8 cellular contexts compared by ENCODE assay signal in the genomic region with DNA sequence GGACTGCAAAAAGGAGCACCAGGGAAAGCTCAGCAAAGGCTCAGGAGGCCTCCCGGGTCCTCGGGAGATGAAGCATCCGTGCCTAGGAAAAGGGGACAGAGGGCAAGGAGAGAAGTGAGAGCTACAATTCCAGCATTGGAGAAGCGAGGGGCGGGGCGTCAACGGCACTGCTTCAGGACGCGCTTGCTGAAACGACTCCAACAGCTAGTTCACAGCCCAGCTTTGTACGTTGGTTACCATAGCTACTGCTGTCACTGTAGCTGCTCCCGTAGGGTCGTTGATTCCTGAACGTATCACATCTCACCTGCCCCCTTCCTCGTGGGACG.
A peak's percentile ranks its signal among the peaks of the same experiment; 100 is the strongest.
DNase-seq lines count a peak whose midpoint lies in the region; ATAC-seq, FAIRE-seq and TF ChIP-seq lines count a peak whose summit lies in the region.

No MANE protein-coding gene starts in this region.

- H3K27me3 Mint-ChIP-seq in Caco-2 (ENCODE audit: insufficient read depth, unreplicated experiment) (peaks cover 14% of the 10 kb centered on the region), neural crest cell (ENCODE audit: low read depth) (peaks cover 45% of the 10 kb centered on the region)

- no peak for ATAC-seq in HG03457 (IDR thresholded peaks at IDR 0.05; ENCODE audit: unreplicated experiment)

- H3K27me3 ChIP-seq in Caco-2 (replicated peaks; ENCODE audit: control insufficient read depth, insufficient read depth, low read length): no peaks in the 10 kb centered on the region

- H3K27ac Mint-ChIP-seq in Caco-2 (ENCODE audit: unreplicated experiment) (peak overlapping the region; percentile 85), neural crest cell (ENCODE audit: unreplicated experiment) (peak overlapping the region; percentile 72)

- peak overlapping the region; percentile 43 for H3K4me3 ChIP-seq in Caco-2 (ENCODE audit: low read depth, low read length)

- no peaks in the 10 kb centered on the region for H3K36me3 ChIP-seq in Caco-2 (ENCODE audit: control insufficient read depth, insufficient read depth, low read length)

- no TSS peak for BruUV-seq in Caco-2 (replicated peaks; lab: Mats Ljungman, UMichigan)

- H3K4me1 ChIP-seq in Caco-2: no peaks in the 10 kb centered on the region

- intact Hi-C loops in Caco-2 (cut with micrococcal nuclease; ENCODE audit: unreplicated experiment): loop anchor here (1.0 to 10.0 kb wide), 4 partner anchors 37 to 560 kb away; no protein-coding TSS in a partner anchor

- H3K4me1 Mint-ChIP-seq in Caco-2 (ENCODE audit: low read depth, unreplicated experiment) (peaks cover 24% of the 10 kb centered on the region), neural crest cell (peaks cover 35% of the 10 kb centered on the region)

- TF ChIP-seq CTCF in Caco-2 (IDR thresholded peaks at IDR 0.05; ENCODE audit: insufficient read depth in 1 of 2, low read depth in 1 of 2, low read length in 1 of 2, severe bottlenecking in 1 of 2, unreplicated experiment in 1 of 2) (no peak), neural crest cell (conservative IDR thresholded peaks at IDR 0.05) (no peak)

- POLR2A ChIA-PET in Caco-2 (lab: Charles Lee): interaction anchor here (0.9 kb wide), 1 partner anchor 68 kb away, joined by 4 read pairs; a partner anchor contains a TSS

- H3K4me3 Mint-ChIP-seq in Caco-2 (ENCODE audit: unreplicated experiment) (peak overlapping the region; percentile 99), neural crest cell (peak overlapping the region; percentile 88)

- DNase-seq in Caco-2 (no peak), H54 (ENCODE audit: insufficient read length, low spot score) (peak; percentile 49), NCI-H2029 treated with DMSO at 0.1 percent for 48 hours (lab: John Stamatoyannopoulos, UW) (peak; percentile 72), epidermal melanocyte (ENCODE audit: insufficient read length, low spot score) (peak; percentile 61), neural crest cell (ENCODE audit: low read depth, low spot score) (no peak), NOMO-1 treated with DMSO at 0.1 percent for 48 hours (lab: John Stamatoyannopoulos, UW; ENCODE audit: unreplicated experiment) (no peak), T1000 (lab: John Stamatoyannopoulos, UW) (no peak)

- H3K36me3 Mint-ChIP-seq in Caco-2 (ENCODE audit: insufficient read depth, unreplicated experiment) (no peaks in the 10 kb centered on the region), neural crest cell (ENCODE audit: low read depth) (no peaks in the 10 kb centered on the region)

- TF ChIP-seq POLR2A in H54 (IDR thresholded peaks at IDR 0.05; ENCODE audit: low read depth, low read length): no peak

- FAIRE-seq in H54 (lab: Jason Lieb, UNC): no peak

- no peaks in the 10 kb centered on the region for H3K9me3 ChIP-seq in Caco-2

- CTCF ChIA-PET in Caco-2 (lab: Charles Lee): interaction anchor here (0.6 to 2.8 kb wide), 31 partner anchors 8 to 1763 kb away, joined by 3 to 135 read pairs (median 5); a partner anchor contains a TSS

- H3K9me3 Mint-ChIP-seq in Caco-2 (ENCODE audit: unreplicated experiment) (no peaks in the 10 kb centered on the region), neural crest cell (no peaks in the 10 kb centered on the region)

Comparison
In these comparisons a context has a peak if more than half of its experiments do, and no peak if none do; other contexts are left out.
1. DNase-seq: peak in H54 (single experiment), NCI-H2029 treated with DMSO at 0.1 percent for 48 hours (single experiment) and epidermal melanocyte (single experiment); none in Caco-2 (0 of 2), neural crest cell (single experiment), NOMO-1 treated with DMSO at 0.1 percent for 48 hours (single experiment) and T1000 (single experiment).